8 cellular contexts compared by ENCODE assay signal in the genomic region with DNA sequence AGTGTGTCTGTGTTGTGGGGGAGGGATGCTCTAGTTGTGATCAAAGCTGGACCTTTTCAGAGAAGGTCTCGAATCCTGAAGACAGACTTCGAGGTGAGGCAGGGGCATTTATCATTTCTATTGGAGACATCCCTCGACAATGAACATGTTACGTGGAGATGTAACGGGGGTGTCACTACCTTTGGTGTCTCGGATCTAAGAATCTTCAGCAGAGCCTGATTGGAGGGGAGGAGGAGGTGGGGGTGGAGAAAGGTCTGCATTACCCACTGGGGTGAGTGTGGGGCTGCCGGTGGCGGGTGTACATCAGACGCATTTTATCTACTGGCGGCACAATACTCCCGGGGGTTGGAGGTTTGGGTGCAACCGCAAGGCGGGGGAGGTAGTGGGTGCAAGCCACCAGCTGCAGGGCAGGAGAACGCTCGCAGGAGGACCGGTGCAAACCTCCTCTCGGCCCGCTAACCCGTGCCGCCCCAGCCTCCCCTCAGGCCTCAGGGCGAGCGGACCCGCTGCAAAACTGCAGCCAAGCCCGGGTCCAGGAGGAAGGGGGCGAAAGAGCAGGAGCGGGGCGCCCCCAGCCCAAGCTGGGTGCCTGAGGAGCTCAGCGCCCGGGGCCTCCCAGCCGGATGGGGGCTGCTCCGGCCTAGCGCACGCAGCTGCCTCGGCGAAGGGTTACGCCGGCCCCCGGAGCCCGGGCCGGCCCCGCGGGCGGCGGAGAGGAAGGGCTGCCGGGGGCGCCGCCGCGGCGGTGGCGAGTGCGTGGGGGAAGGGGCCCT. TPM values are rescaled to one million over a fixed set of nuclear protein-coding genes. Genes with fewer than 3 reads are reported as not detected.
DNase-seq lines count a peak whose midpoint lies in the region; ATAC-seq and TF ChIP-seq lines count a peak whose summit lies in the region.

No MANE protein-coding gene starts in this region.

- ATAC-seq in GM19467 (IDR thresholded peaks at IDR 0.05; ENCODE audit: unreplicated experiment) (peak; percentile 17), left ventricle myocardium superior (peak; percentile 41)

- H3K4me3 ChIP-seq in Caco-2 (ENCODE audit: low read depth, low read length) (peak overlapping the region; percentile 64), HUES6 (ENCODE audit: low read depth, low read length) (peak overlapping the region; percentile 85), uterus (peak overlapping the region; percentile 89 to 98)

- peak overlapping the region; percentile 77 for H3K4me3 Mint-ChIP-seq in Caco-2 (ENCODE audit: unreplicated experiment)
- H3K4me3 Mint-ChIP-seq in activated naive CD8-positive, alpha-beta T cell treated with anti-CD3 and anti-CD28 coated beads for 36 hours, result peak overlapping the region; percentile 93

- no peaks in the 10 kb centered on the region for H3K9me3 ChIP-seq in Caco-2
- H3K9me3 ChIP-seq in HUES6 (ENCODE audit: control insufficient read depth, insufficient read depth, low read depth, low read length), result no peaks in the 10 kb centered on the region
- no peaks in the 10 kb centered on the region for H3K9me3 ChIP-seq in uterus

- TF ChIP-seq POLR2A in uterus (IDR thresholded peaks at IDR 0.05), result no peak

- CTCF ChIA-PET in Caco-2 (lab: Charles Lee), result interaction anchor here (0.6 to 0.7 kb wide), 2 partner anchors 139 to 316 kb away, joined by 3 read pairs; no protein-coding TSS in a partner anchor

- TF ChIP-seq CTCF in Caco-2 (IDR thresholded peaks at IDR 0.05; ENCODE audit: insufficient read depth in 1 of 2, low read depth in 1 of 2, low read length in 1 of 2, severe bottlenecking in 1 of 2, unreplicated experiment in 1 of 2), result no peak
- TF ChIP-seq CTCF in uterus (IDR thresholded peaks at IDR 0.05), result peak in 1 of 4 experiments; percentile 1

- no peaks in the 10 kb centered on the region for H3K9me3 Mint-ChIP-seq in Caco-2 (ENCODE audit: unreplicated experiment)
- H3K9me3 Mint-ChIP-seq in activated naive CD8-positive, alpha-beta T cell treated with anti-CD3 and anti-CD28 coated beads for 36 hours, result no peaks in the 10 kb centered on the region

- peaks cover 14% of the 10 kb centered on the region for H3K36me3 Mint-ChIP-seq in Caco-2 (ENCODE audit: insufficient read depth, unreplicated experiment)
- no peaks in the 10 kb centered on the region for H3K36me3 Mint-ChIP-seq in activated naive CD8-positive, alpha-beta T cell treated with anti-CD3 and anti-CD28 coated beads for 36 hours

- no TSS peak for BruUV-seq in Caco-2 (replicated peaks; lab: Mats Ljungman, UMichigan)

- H3K4me1 Mint-ChIP-seq in Caco-2 (ENCODE audit: low read depth, unreplicated experiment), result peaks cover 27% of the 10 kb centered on the region
- peaks cover 50% of the 10 kb centered on the region for H3K4me1 Mint-ChIP-seq in activated naive CD8-positive, alpha-beta T cell treated with anti-CD3 and anti-CD28 coated beads for 36 hours

- H3K4me1 ChIP-seq in Caco-2 (peaks cover 26% of the 10 kb centered on the region), HUES6 (ENCODE audit: control insufficient read depth, insufficient read depth, low read length) (peaks cover 26% of the 10 kb centered on the region), uterus (no peaks in the 10 kb centered on the region)

- H3K27ac Mint-ChIP-seq in Caco-2 (ENCODE audit: unreplicated experiment), result peak overlapping the region; percentile 76
- peak overlapping the region; percentile 95 for H3K27ac Mint-ChIP-seq in activated naive CD8-positive, alpha-beta T cell treated with anti-CD3 and anti-CD28 coated beads for 36 hours

- POLR2A ChIA-PET in Caco-2 (lab: Charles Lee), result interaction anchor here (1.7 kb wide), 1 partner anchor 53 kb away, joined by 6 read pairs; the partner anchor contains the start of gene PHB1

- H3K27ac ChIP-seq in HUES6 (ENCODE audit: low read depth, low read length), result peak overlapping the region; percentile 76
- H3K27ac ChIP-seq in uterus, result peak overlapping the region; percentile 94

- intact Hi-C loops in Caco-2 (cut with micrococcal nuclease; ENCODE audit: unreplicated experiment), result loop anchor here (5.0 kb wide), 1 partner anchor 1314 kb away; the partner anchor contains the start of gene NFE2L1
- intact Hi-C loops in left ventricle myocardium superior (cut with micrococcal nuclease), result no loop called here
- intact Hi-C loops in uterus (cut with DNase I; ENCODE audit: low total_unique reads), result no loop called here

- H3K27me3 Mint-ChIP-seq in Caco-2 (ENCODE audit: insufficient read depth, unreplicated experiment), result no peaks in the 10 kb centered on the region
- no peaks in the 10 kb centered on the region for H3K27me3 Mint-ChIP-seq in activated naive CD8-positive, alpha-beta T cell treated with anti-CD3 and anti-CD28 coated beads for 36 hours

- H3K36me3 ChIP-seq in Caco-2 (ENCODE audit: control insufficient read depth, insufficient read depth, low read length), result no peaks in the 10 kb centered on the region
- no peaks in the 10 kb centered on the region for H3K36me3 ChIP-seq in HUES6 (ENCODE audit: control insufficient read depth, insufficient read depth, low read length)
- no peaks in the 10 kb centered on the region for H3K36me3 ChIP-seq in uterus

- DNase-seq in Caco-2 (peak; percentile 70 to 75), SKM-1 treated with dmso at 0.1 percent for 144 hours (lab: John Stamatoyannopoulos, UW; ENCODE audit: unreplicated experiment) (peak; percentile 57), left ventricle myocardium superior (peak; percentile 55), putamen (ENCODE audit: low spot score) (peak; percentile 78), uterus (peak; percentile 26 to 40)
- peak; percentile 69 for DNase-seq in activated naive CD8-positive, alpha-beta T cell treated with anti-CD3 and anti-CD28 coated beads for 36 hours

- H3K27me3 ChIP-seq in Caco-2 (replicated peaks; ENCODE audit: control insufficient read depth, insufficient read depth, low read length) (no peaks in the 10 kb centered on the region), HUES6 (ENCODE audit: control insufficient read depth, insufficient read depth, low read length) (no peaks in the 10 kb centered on the region), uterus (no peaks in the 10 kb centered on the region)

- peak overlapping the region; percentile 92 for H3K9ac ChIP-seq in HUES6 (ENCODE audit: low read length)

RNA-seq across cellular contexts. Expression of gene ZNF652, which starts 0.7 kb away (rescaled TPM):
- total RNA-seq in Caco-2 (2022) (89.3 and 92.6 TPM in 2 replicates), left ventricle myocardium superior (19.2 TPM), uterus (10 to 100 TPM; 17.6 to 65.3 (median 36.2) TPM)
- total RNA-seq in activated naive CD8-positive, alpha-beta T cell treated with anti-CD3 and anti-CD28 coated beads for 36 hours, result 1 to 10 TPM; 5.3 to 5.5 TPM

RNA-seq across cellular contexts. Expression of gene PHB1, which starts 53.4 kb away (rescaled TPM):
- total RNA-seq in Caco-2 (2022), result 761 and 848 TPM in 2 replicates
- 100 to 1,000 TPM; 441 to 451 TPM for total RNA-seq in activated naive CD8-positive, alpha-beta T cell treated with anti-CD3 and anti-CD28 coated beads for 36 hours
- 245 TPM for total RNA-seq in left ventricle myocardium superior
- 10 to 100 TPM; 63.5 to 98.4 (median 79.6) TPM for total RNA-seq in uterus

Comparison
In these comparisons a context has a peak if more than half of its experiments do, and no peak if none do; other contexts are left out.
1. Peak in every context shown above with its lines: DNase-seq, ATAC-seq, H3K4me3 ChIP-seq and H3K27ac ChIP-seq.